In genomic region chr17:16229912-16230561, GRCh38 we compare ENCODE assay signal across 7 cellular contexts. TPM values are rescaled to one million over a fixed set of nuclear protein-coding genes. Genes with fewer than 3 reads are reported as not detected.
DNase-seq lines count a peak whose midpoint lies in the region; ATAC-seq, FAIRE-seq and TF ChIP-seq lines count a peak whose summit lies in the region.
"Not testable (repeated sequence)": the region's sequence is repeated elsewhere in the genome, so short reads cannot be mapped to it uniquely, and the experiment has no call there.

No MANE protein-coding gene starts in this region.

- RAD21 ChIA-PET in GM12878 (lab: Charles Lee; ENCODE audit: unreplicated experiment), result interaction anchor here (0.6 to 0.7 kb wide), 2 partner anchors 59 to 235 kb away, joined by 3 read pairs; no protein-coding TSS in a partner anchor

- not testable (repeated sequence) for H4K5ac ChIP-seq in IMR-90 (ENCODE audit: low read depth, low read length)

- peak overlapping the region; percentile 2 to 85 (median 57) for H3K27ac Mint-ChIP-seq in CD4-positive, alpha-beta memory T cell
- peak overlapping the region; percentile 72 for H3K27ac Mint-ChIP-seq in T-helper 2 cell treated with Interferon-gamma antibody and Interleukin-4, amounts not matched to agents 5 μg/mL and 100 μg/mL, for 36 hours
- peak overlapping the region; percentile 87 for H3K27ac Mint-ChIP-seq in activated CD8-positive, alpha-beta memory T cell treated with anti-CD3 and anti-CD28 coated beads, Interleukin-2, amount 10 ng/mL, durations not matched to agents 7 days and 5 days
- H3K27ac Mint-ChIP-seq in activated naive CD4-positive, alpha-beta T cell treated with anti-CD3 and anti-CD28 coated beads for 36 hours, result peak overlapping the region; percentile 83
- H3K27ac Mint-ChIP-seq in naive thymus-derived CD8-positive, alpha-beta T cell, result peak overlapping the region in 9 of 10 donors; percentile 0 to 86 (median 47)

- POLR2A ChIA-PET in CD4-positive, alpha-beta memory T cell (lab: Charles Lee; ENCODE audit: partially characterized antibody), result interaction anchor here (0.7 to 1.7 kb wide), 2 partner anchors 12 to 44 kb away, joined by 3 to 5 read pairs; no protein-coding TSS in a partner anchor
- POLR2A ChIA-PET in IMR-90 (lab: Charles Lee; ENCODE audit: unreplicated experiment), result not testable (repeated sequence)
- POLR2A ChIA-PET in GM12878 (lab: Charles Lee), result interaction anchor here (0.6 to 1.8 kb wide), 3 partner anchors 13 to 151 kb away, joined by 5 to 8 read pairs (median 6); partner anchors contain the start of genes PIGL and UBB
- POLR2A ChIA-PET in naive thymus-derived CD8-positive, alpha-beta T cell (lab: Charles Lee), result interaction anchor here (0.6 to 1.6 kb wide), 2 partner anchors 14 to 816 kb away, joined by 3 to 11 read pairs; partner anchors contain the start of genes NCOR1 and PIGL

- in situ Hi-C loops in IMR-90 (cut with MboI; ENCODE audit: low sequenced_read_pairs); GM12878 (cut with MboI): not testable (repeated sequence)

- H3K4me3 Mint-ChIP-seq in CD4-positive, alpha-beta memory T cell, result peak overlapping the region; percentile 4 to 76 (median 52)
- peak overlapping the region; percentile 48 for H3K4me3 Mint-ChIP-seq in T-helper 2 cell treated with Interferon-gamma antibody and Interleukin-4, amounts not matched to agents 5 μg/mL and 100 μg/mL, for 36 hours
- H3K4me3 Mint-ChIP-seq in activated CD8-positive, alpha-beta memory T cell treated with anti-CD3 and anti-CD28 coated beads, Interleukin-2, amount 10 ng/mL, durations not matched to agents 7 days and 5 days, result peak overlapping the region; percentile 60
- H3K4me3 Mint-ChIP-seq in activated naive CD4-positive, alpha-beta T cell treated with anti-CD3 and anti-CD28 coated beads for 36 hours, result peak overlapping the region; percentile 43
- peak overlapping the region in 8 of 10 donors; percentile 5 to 38 (median 32) for H3K4me3 Mint-ChIP-seq in naive thymus-derived CD8-positive, alpha-beta T cell

- H3K9me1 ChIP-seq in IMR-90 (ENCODE audit: insufficient read depth, low read length), result not testable (repeated sequence)

- TF ChIP-seq POLR2A in IMR-90 (IDR thresholded peaks at IDR 0.05; ENCODE audit: low read depth, low read length); GM12878 (IDR thresholded peaks at IDR 0.05; ENCODE audit: low read depth, low read length): not testable (repeated sequence)

- not testable (repeated sequence) for H2BK15ac ChIP-seq in IMR-90 (ENCODE audit: low read depth, low read length)

- H2AFZ ChIP-seq in IMR-90 (replicated peaks; ENCODE audit: low read length, poor library complexity), result not testable (repeated sequence)
- peak overlapping the region; percentile 69 for H2AFZ ChIP-seq in GM12878 (ENCODE audit: control insufficient read depth, low read depth, low read length)

- not testable (repeated sequence) for H3K9me3 Mint-ChIP-seq in CD4-positive, alpha-beta memory T cell; T-helper 2 cell treated with Interferon-gamma antibody and Interleukin-4, amounts not matched to agents 5 μg/mL and 100 μg/mL, for 36 hours; activated CD8-positive, alpha-beta memory T cell treated with anti-CD3 and anti-CD28 coated beads, Interleukin-2, amount 10 ng/mL, durations not matched to agents 7 days and 5 days (ENCODE audit: low read depth); activated naive CD4-positive, alpha-beta T cell treated with anti-CD3 and anti-CD28 coated beads for 36 hours; naive thymus-derived CD8-positive, alpha-beta T cell

- H3K27me3 Mint-ChIP-seq in CD4-positive, alpha-beta memory T cell; T-helper 2 cell treated with Interferon-gamma antibody and Interleukin-4, amounts not matched to agents 5 μg/mL and 100 μg/mL, for 36 hours (ENCODE audit: low read depth); activated CD8-positive, alpha-beta memory T cell treated with anti-CD3 and anti-CD28 coated beads, Interleukin-2, amount 10 ng/mL, durations not matched to agents 7 days and 5 days; activated naive CD4-positive, alpha-beta T cell treated with anti-CD3 and anti-CD28 coated beads for 36 hours (ENCODE audit: low read depth); naive thymus-derived CD8-positive, alpha-beta T cell: not testable (repeated sequence)

- WGBS in IMR-90 (ENCODE audit: extremely low coverage in 2 of 2, insufficient read length in 1 of 2), 2 experiments, result no CpG with 5 or more reads among the region's 8 CpGs
- 59% methylated on average over 8 of the region's 8 CpGs for WGBS in GM12878 (ENCODE audit: insufficient coverage, insufficient replicate concordance, low lambda C conversion rate, missing lambda C conversion rate)

- not testable (repeated sequence) for TF ChIP-seq CTCF in IMR-90 (conservative IDR thresholded peaks at IDR 0.05; ENCODE audit: low read depth, low read length); GM12878 (IDR thresholded peaks at IDR 0.05 in 2 of 3, conservative IDR thresholded peaks at IDR 0.05 in 1 of 3; ENCODE audit: control insufficient read depth in 2 of 3, extremely low read depth in 1 of 3, insufficient read depth in 1 of 3, low read depth in 3 of 3, low read length in 3 of 3)

- peak overlapping the region; percentile 68 for H2AK5ac ChIP-seq in IMR-90 (ENCODE audit: low read depth, low read length)

- not testable (repeated sequence) for H3K4me3 ChIP-seq in CD4-positive, alpha-beta memory T cell (ENCODE audit: low read length in 2 of 2); IMR-90 (ENCODE audit: insufficient read depth, low read depth, low read length); GM12878

- peak overlapping the region; percentile 41; the same call in 1 of the 2 replicates for H3K4ac ChIP-seq in IMR-90 (ENCODE audit: low read depth, low read length)

- not testable (repeated sequence) for H3K27me3 ChIP-seq in CD4-positive, alpha-beta memory T cell (ENCODE audit: insufficient read depth, low read length); IMR-90 (ENCODE audit: control insufficient read depth, insufficient read depth, low read length); GM12878 (replicated peaks in 1 of 2; ENCODE audit: control insufficient read depth in 2 of 2, insufficient read depth in 2 of 2, low read length in 1 of 2)

- not testable (repeated sequence) for H3K56ac ChIP-seq in IMR-90 (ENCODE audit: extremely low read depth, insufficient read depth, low read length)

- H3K27ac ChIP-seq in CD4-positive, alpha-beta memory T cell (ENCODE audit: low read depth, low read length); IMR-90 (ENCODE audit: insufficient read depth, low read length): not testable (repeated sequence)
- peak overlapping the region; percentile 59 for H3K27ac ChIP-seq in GM12878 (ENCODE audit: control insufficient read depth, insufficient read depth)

- H3K36me3 ChIP-seq in CD4-positive, alpha-beta memory T cell (ENCODE audit: insufficient read depth, low read length); IMR-90 (ENCODE audit: control insufficient read depth, insufficient read depth, low read length); GM12878 (ENCODE audit: control insufficient read depth in 2 of 2, insufficient read depth in 2 of 2, low read length in 1 of 2): not testable (repeated sequence)

- DNase-seq in CD4-positive, alpha-beta memory T cell; IMR-90; T-helper 2 cell treated with Interferon-gamma antibody and Interleukin-4, amounts not matched to agents 5 μg/mL and 100 μg/mL, for 36 hours (ENCODE audit: low spot score); activated CD8-positive, alpha-beta memory T cell treated with anti-CD3 and anti-CD28 coated beads, Interleukin-2, amount 10 ng/mL, durations not matched to agents 7 days and 5 days; GM12878 (ENCODE audit: low read depth, low spot score); naive thymus-derived CD8-positive, alpha-beta T cell: not testable (repeated sequence)
- peak; percentile 15 for DNase-seq in activated naive CD4-positive, alpha-beta T cell treated with anti-CD3 and anti-CD28 coated beads for 36 hours

- not testable (repeated sequence) for H3K9me3 ChIP-seq in CD4-positive, alpha-beta memory T cell (ENCODE audit: control insufficient read depth in 1 of 2, low read length in 2 of 2); IMR-90 (ENCODE audit: control insufficient read depth, insufficient read depth, low read length); GM12878 (replicated peaks; ENCODE audit: control insufficient read depth, insufficient read depth, low read length)

- CTCF ChIA-PET in CD4-positive, alpha-beta memory T cell (lab: Charles Lee; ENCODE audit: partially characterized antibody), result interaction anchor here (0.6 to 1.4 kb wide), 2 partner anchors 59 to 134 kb away, joined by 3 to 6 read pairs; no protein-coding TSS in a partner anchor
- CTCF ChIA-PET in IMR-90 (lab: Yijun Ruan, JAX), result not testable (repeated sequence)
- CTCF ChIA-PET in activated CD8-positive, alpha-beta memory T cell treated with anti-CD3 and anti-CD28 coated beads, Interleukin-2, amount 10 ng/mL, durations not matched to agents 7 days and 5 days (lab: Charles Lee), result interaction anchor here (0.9 to 1.7 kb wide), 6 partner anchors 8 to 134 kb away, joined by 3 to 5 read pairs (median 4); partner anchors contain the start of genes NCOR1 and PIGL
- CTCF ChIA-PET in activated naive CD4-positive, alpha-beta T cell treated with anti-CD3 and anti-CD28 coated beads for 36 hours (lab: Charles Lee), result interaction anchor here (1.6 kb wide), 1 partner anchor 11 kb away, joined by 4 read pairs; no protein-coding TSS in a partner anchor
- CTCF ChIA-PET in GM12878 (lab: Yijun Ruan, JAX), result interaction anchor here (0.6 to 1.3 kb wide), 2 partner anchors 13 to 14 kb away, joined by 3 to 4 read pairs; partner anchors contain the start of gene PIGL

- intact Hi-C loops in CD4-positive, alpha-beta memory T cell (cut with micrococcal nuclease); IMR-90 (cut with micrococcal nuclease); GM12878 (cut with micrococcal nuclease; ENCODE audit: unreplicated experiment): not testable (repeated sequence)
- intact Hi-C loops in activated naive CD4-positive, alpha-beta T cell treated with anti-CD3 and anti-CD28 coated beads for 36 hours (cut with micrococcal nuclease), result loop anchor here (1.0 kb wide), 4 partner anchors 13 to 271 kb away; partner anchors contain the start of gene PIGL

- H3K4me1 ChIP-seq in CD4-positive, alpha-beta memory T cell (ENCODE audit: insufficient read depth, low read length), result peaks cover 20% of the 10 kb centered on the region
- not testable (repeated sequence) for H3K4me1 ChIP-seq in IMR-90 (ENCODE audit: control insufficient read depth, insufficient read depth, low read length); GM12878 (ENCODE audit: control insufficient read depth, insufficient read depth, low read length)

- not testable (repeated sequence) for H3K23ac ChIP-seq in IMR-90 (ENCODE audit: low read depth, low read length)

- not testable (repeated sequence) for H2BK5ac ChIP-seq in IMR-90 (ENCODE audit: low read depth, low read length, poor library complexity, severe bottlenecking)

- SMC1A ChIA-PET in GM12878 (lab: Charles Lee; ENCODE audit: uncharacterized antibody, unreplicated experiment), result interaction anchor here (1.1 to 2.3 kb wide), 6 partner anchors 8 to 146 kb away, joined by 3 to 9 read pairs (median 3); no protein-coding TSS in a partner anchor

- dilution Hi-C loops in IMR-90 (cut with HindIII; ENCODE audit: low sequenced_read_pairs, unreplicated experiment), result not testable (repeated sequence)

- not testable (repeated sequence) for H3K9ac ChIP-seq in IMR-90 (ENCODE audit: low read depth, low read length)
- H3K9ac ChIP-seq in GM12878 (ENCODE audit: control insufficient read depth, insufficient read depth, low read length), result peak overlapping the region; percentile 14; the same call in 1 of the 2 replicates

- H3K4me2 ChIP-seq in IMR-90 (ENCODE audit: low read depth, low read length), result not testable (repeated sequence)
- peak overlapping the region; percentile 53 for H3K4me2 ChIP-seq in GM12878 (ENCODE audit: control insufficient read depth, insufficient read depth)

- not testable (repeated sequence) for FAIRE-seq in GM12878 (lab: Jason Lieb, UNC)

- not testable (repeated sequence) for H4K20me1 ChIP-seq in IMR-90 (ENCODE audit: insufficient read depth, low read length); GM12878 (ENCODE audit: control insufficient read depth, insufficient read depth)

- TF ChIP-seq EP300 in GM12878 (IDR thresholded peaks at IDR 0.05; ENCODE audit: borderline replicate concordance in 1 of 2, control insufficient read depth in 1 of 2, low read depth in 2 of 2, low read length in 2 of 2), result not testable (repeated sequence)

- peak overlapping the region; percentile 33; the same call in 1 of the 2 replicates for H2BK20ac ChIP-seq in IMR-90 (ENCODE audit: low read depth, low read length)

- BruUV-seq in IMR-90 (replicated peaks; lab: Mats Ljungman, UMichigan); GM12878 (replicated peaks; lab: Mats Ljungman, UMichigan): not testable (repeated sequence)

- not testable (repeated sequence) for H2BK120ac ChIP-seq in IMR-90 (ENCODE audit: low read depth, low read length)

- 0 out of 2 replicates have a peak overlapping the region, but pooled peaks have one; percentile 19 for H3K14ac ChIP-seq in IMR-90 (replicated peaks; ENCODE audit: low read depth, low read length)

- not testable (repeated sequence) for TF ChIP-seq RAD21 in IMR-90 (IDR thresholded peaks at IDR 0.05; ENCODE audit: low read length); GM12878 (IDR thresholded peaks at IDR 0.05; ENCODE audit: insufficient read depth, low read depth, low read length)

- H3K79me1 ChIP-seq in IMR-90 (ENCODE audit: low read depth in 1 of 2, low read length in 2 of 2), result peaks cover 27 to 44% of the 10 kb centered on the region in 2 experiments; a peak in 3 of 4 replicates

- not testable (repeated sequence) for H3K79me2 ChIP-seq in GM12878 (ENCODE audit: control insufficient read depth, insufficient read depth, low read length)

- not testable (repeated sequence) for H3K18ac ChIP-seq in IMR-90 (ENCODE audit: low read depth, low read length)

- H2AK9ac ChIP-seq in IMR-90 (replicated peaks; ENCODE audit: low read depth, low read length, poor library complexity), result not testable (repeated sequence)

- H4K91ac ChIP-seq in IMR-90 (ENCODE audit: insufficient read depth, low read depth, low read length), result not testable (repeated sequence)

- peaks cover 20 to 31% (median 21%) of the 10 kb centered on the region in 4 donors for H3K4me1 Mint-ChIP-seq in CD4-positive, alpha-beta memory T cell
- H3K4me1 Mint-ChIP-seq in T-helper 2 cell treated with Interferon-gamma antibody and Interleukin-4, amounts not matched to agents 5 μg/mL and 100 μg/mL, for 36 hours (ENCODE audit: low read depth), result peaks cover 15% of the 10 kb centered on the region
- H3K4me1 Mint-ChIP-seq in activated CD8-positive, alpha-beta memory T cell treated with anti-CD3 and anti-CD28 coated beads, Interleukin-2, amount 10 ng/mL, durations not matched to agents 7 days and 5 days, result peaks cover 15% of the 10 kb centered on the region
- H3K4me1 Mint-ChIP-seq in activated naive CD4-positive, alpha-beta T cell treated with anti-CD3 and anti-CD28 coated beads for 36 hours (ENCODE audit: low read depth), result peaks cover 27% of the 10 kb centered on the region
- peaks cover 11 to 34% (median 25%) of the 10 kb centered on the region in 4 donors for H3K4me1 Mint-ChIP-seq in naive thymus-derived CD8-positive, alpha-beta T cell

- ATAC-seq in IMR-90 (ENCODE audit: low read depth), result not testable (repeated sequence)
- peak; percentile 22 for ATAC-seq in activated CD8-positive, alpha-beta memory T cell treated with anti-CD3 and anti-CD28 coated beads, Interleukin-2, amount 10 ng/mL, durations not matched to agents 7 days and 5 days
- ATAC-seq in GM12878, result peak; percentile 18
- ATAC-seq in naive thymus-derived CD8-positive, alpha-beta T cell, result peak in 1 of 2 donors; percentile 44

- H4K8ac ChIP-seq in IMR-90 (ENCODE audit: low read depth in 2 of 2, low read length in 2 of 2), result not testable (repeated sequence)

- H3K36me3 Mint-ChIP-seq in CD4-positive, alpha-beta memory T cell, result peaks cover 15 to 31% of the 10 kb centered on the region in 2 donors
- H3K36me3 Mint-ChIP-seq in T-helper 2 cell treated with Interferon-gamma antibody and Interleukin-4, amounts not matched to agents 5 μg/mL and 100 μg/mL, for 36 hours (ENCODE audit: low read depth), result peaks cover 16% of the 10 kb centered on the region
- H3K36me3 Mint-ChIP-seq in activated CD8-positive, alpha-beta memory T cell treated with anti-CD3 and anti-CD28 coated beads, Interleukin-2, amount 10 ng/mL, durations not matched to agents 7 days and 5 days, result peaks cover 12% of the 10 kb centered on the region
- peaks cover 17% of the 10 kb centered on the region for H3K36me3 Mint-ChIP-seq in activated naive CD4-positive, alpha-beta T cell treated with anti-CD3 and anti-CD28 coated beads for 36 hours (ENCODE audit: low read depth)
- peaks cover 6 to 51% (median 9%) of the 10 kb centered on the region in 3 donors for H3K36me3 Mint-ChIP-seq in naive thymus-derived CD8-positive, alpha-beta T cell

RNA-seq across cellular contexts. Expression of gene PIGL, which starts 13.0 kb away (rescaled TPM):
- total RNA-seq in CD4-positive, alpha-beta memory T cell, result 10 to 100 TPM; 71.0 to 71.1 TPM
- 10 to 100 TPM in 1 of 2 donors, 1 to 10 TPM in 1; 8.1 to 17.0 TPM for polyA plus RNA-seq in CD4-positive, alpha-beta memory T cell
- total RNA-seq in IMR-90 (2012; rRNA removed) (17.5 and 17.9 TPM in 2 replicates), GM12878 (2014; rRNA removed) (31.2 and 38.4 TPM in 2 replicates), GM12878 (2014; rRNA removed; fragmentation: Illumina TruSeq; extraction: Trizol) (28.0 and 29.1 TPM in 2 replicates), GM12878 (2021) (29.5 and 31.5 TPM in 2 replicates)
- polyA plus RNA-seq in IMR-90 (2012; rRNA removed) (25.3 and 29.5 TPM in 2 replicates), GM12878 (2011; rRNA removed) (44.8 and 52.5 TPM in 2 replicates), GM12878 (2014; fragmentation: Illumina TruSeq; extraction: Trizol) (28.6 and 31.5 TPM in 2 replicates), GM12878 (2014; fragmentation: Nextera tagmentation; extraction: Ambion mirVana) (10 to 100 TPM; 29.2 to 42.1 TPM), GM12878 (2014; rRNA removed) (30.5 and 37.5 TPM in 2 replicates), GM12878 (2016; fragmentation: Nextera tagmentation; extraction: Ambion mirVana) (10 to 100 TPM; 25.9 to 29.1 TPM)
- polyA plus RNA-seq in IMR-90 (2012; cell fraction: cytosol; rRNA removed), result 6.8 and 10.2 TPM in 2 replicates
- 205 and 279 TPM in 2 replicates for polyA plus RNA-seq in IMR-90 (2012; cell fraction: nucleus; rRNA removed; ENCODE audit: low replicate concordance)
- 10 to 100 TPM; 27.9 to 37.6 TPM for total RNA-seq in activated CD8-positive, alpha-beta memory T cell treated with anti-CD3 and anti-CD28 coated beads, Interleukin-2, amount 10 ng/mL, durations not matched to agents 7 days and 5 days
- 10 to 100 TPM; 40.4 to 42.4 TPM for total RNA-seq in activated naive CD4-positive, alpha-beta T cell treated with anti-CD3 and anti-CD28 coated beads for 36 hours
- 215 and 241 TPM in 2 replicates for total RNA-seq in GM12878 (2013; cell fraction: nucleolus; rRNA removed)
- polyA plus RNA-seq in GM12878 (2011; ENCODE audit: low read depth), result 20.3 TPM
- polyA plus RNA-seq in GM12878 (2011; cell fraction: cytosol; rRNA removed), result 50.1 and 50.5 TPM in 2 replicates
- polyA plus RNA-seq in GM12878 (2011; cell fraction: nucleus; rRNA removed), result 185 and 385 TPM in 2 replicates
- 29.2 and 40.3 TPM in 2 replicates for polyA plus RNA-seq in GM12878 (2012)
- polyA minus RNA-seq in GM12878 (2011; rRNA and poly(A)+ RNA removed), result 32.9 and 33.0 TPM in 2 replicates
- 5.5 and 8.4 TPM in 2 replicates for polyA minus RNA-seq in GM12878 (2011; cell fraction: cytosol; rRNA and poly(A)+ RNA removed)
- 43.5 and 55.7 TPM in 2 replicates for polyA minus RNA-seq in GM12878 (2011; cell fraction: nucleus; rRNA and poly(A)+ RNA removed)
- 10 to 100 TPM; 85.0 to 98.2 TPM for total RNA-seq in naive thymus-derived CD8-positive, alpha-beta T cell
- 10 to 100 TPM in 1 of 3 donors, 1 to 10 TPM in 2; 9.2 to 14.3 (median 9.2) TPM for polyA plus RNA-seq in naive thymus-derived CD8-positive, alpha-beta T cell

RNA-seq across cellular contexts. Expression of gene NCOR1, which starts 14.7 kb away (rescaled TPM):
- 100 to 1,000 TPM; 156 to 169 TPM for total RNA-seq in CD4-positive, alpha-beta memory T cell
- 100 to 1,000 TPM in 1 of 2 donors, 10 to 100 TPM in 1; 26.4 to 168 TPM for polyA plus RNA-seq in CD4-positive, alpha-beta memory T cell
- total RNA-seq in IMR-90 (2012; rRNA removed), result 78.0 and 80.3 TPM in 2 replicates
- 54.5 and 56.5 TPM in 2 replicates for polyA plus RNA-seq in IMR-90 (2012; rRNA removed)
- 26.7 and 39.9 TPM in 2 replicates for polyA plus RNA-seq in IMR-90 (2012; cell fraction: cytosol; rRNA removed)
- polyA plus RNA-seq in IMR-90 (2012; cell fraction: nucleus; rRNA removed; ENCODE audit: low replicate concordance), result 54.3 and 72.4 TPM in 2 replicates
- total RNA-seq in activated CD8-positive, alpha-beta memory T cell treated with anti-CD3 and anti-CD28 coated beads, Interleukin-2, amount 10 ng/mL, durations not matched to agents 7 days and 5 days, result 100 to 1,000 TPM; 166 to 175 TPM
- 100 to 1,000 TPM; 101 to 104 TPM for total RNA-seq in activated naive CD4-positive, alpha-beta T cell treated with anti-CD3 and anti-CD28 coated beads for 36 hours
- 467 and 535 TPM in 2 replicates for total RNA-seq in GM12878 (2013; cell fraction: nucleolus; rRNA removed)
- total RNA-seq in GM12878 (2014; rRNA removed), result 71.6 and 77.3 TPM in 2 replicates
- total RNA-seq in GM12878 (2014; rRNA removed; fragmentation: Illumina TruSeq; extraction: Trizol), result 75.5 and 81.9 TPM in 2 replicates
- 102 and 109 TPM in 2 replicates for total RNA-seq in GM12878 (2021)
- polyA plus RNA-seq in GM12878 (2011; ENCODE audit: low read depth), result 31.2 TPM
- 78.2 and 94.5 TPM in 2 replicates for polyA plus RNA-seq in GM12878 (2011; rRNA removed)
- polyA plus RNA-seq in GM12878 (2011; cell fraction: cytosol; rRNA removed), result 109 and 116 TPM in 2 replicates
- 117 and 140 TPM in 2 replicates for polyA plus RNA-seq in GM12878 (2011; cell fraction: nucleus; rRNA removed)
- polyA plus RNA-seq in GM12878 (2012), result 38.3 and 51.2 TPM in 2 replicates
- polyA plus RNA-seq in GM12878 (2014; fragmentation: Illumina TruSeq; extraction: Trizol), result 75.0 and 81.0 TPM in 2 replicates
- 10 to 100 TPM; 34.5 to 55.1 TPM for polyA plus RNA-seq in GM12878 (2014; fragmentation: Nextera tagmentation; extraction: Ambion mirVana)
- 72.8 and 83.9 TPM in 2 replicates for polyA plus RNA-seq in GM12878 (2014; rRNA removed)
- polyA plus RNA-seq in GM12878 (2016; fragmentation: Nextera tagmentation; extraction: Ambion mirVana), result 100 to 1,000 TPM; 118 to 135 TPM
- polyA minus RNA-seq in GM12878 (2011; rRNA and poly(A)+ RNA removed), result 261 and 316 TPM in 2 replicates
- 56.1 and 59.4 TPM in 2 replicates for polyA minus RNA-seq in GM12878 (2011; cell fraction: cytosol; rRNA and poly(A)+ RNA removed)
- polyA minus RNA-seq in GM12878 (2011; cell fraction: nucleus; rRNA and poly(A)+ RNA removed), result 117 and 177 TPM in 2 replicates
- 100 to 1,000 TPM; 149 to 163 TPM for total RNA-seq in naive thymus-derived CD8-positive, alpha-beta T cell
- polyA plus RNA-seq in naive thymus-derived CD8-positive, alpha-beta T cell, result 100 to 1,000 TPM in 1 of 3 donors, 10 to 100 TPM in 2; 41.8 to 132 (median 73.7) TPM
